Comparison of ENCODE assay signal across 25 cellular contexts in genomic region chr9:123164285-123164684, GRCh38.
DNase-seq lines count a peak whose midpoint lies in the region; ATAC-seq, FAIRE-seq and TF ChIP-seq lines count a peak whose summit lies in the region.
"Had no signal": no experiment of that assay in that cellular context is flagged by ENCODE, and none has a peak within 500 bp of the region (broad histone marks: within the 10 kb centered on the region; RNA-seq: fewer than 3 reads in every experiment).

No MANE protein-coding gene starts in this region.

- peaks cover 8% of the 10 kb centered on the region; the same call in 1 of the 2 replicates for H3K36me3 ChIP-seq in Karpas-422 (ENCODE audit: insufficient read depth, low read length)
- no peaks in the 10 kb centered on the region for H3K36me3 ChIP-seq in colonic mucosa
- no peaks in the 10 kb centered on the region for H3K36me3 ChIP-seq in pancreas
- H3K36me3 ChIP-seq: gastrocnemius medialis, left lung, right atrium auricular region had no signal

- no peak overlapping the region for H3K4me2 ChIP-seq in Karpas-422 (ENCODE audit: low read depth, low read length, poor library complexity, severe bottlenecking)
- H3K4me2 ChIP-seq: hepatocyte had no signal

- WGBS in pancreas, 2 donors, result 97 to 99% methylated on average over 2 of the region's 2 CpGs

- TF ChIP-seq CTCF in GM10248 (IDR thresholded peaks at IDR 0.05; ENCODE audit: control extremely low read depth, extremely low read depth, low read depth, missing control alignments) (no peak), colonic mucosa (IDR thresholded peaks at IDR 0.05) (no peak), pancreas (IDR thresholded peaks at IDR 0.05) (no peak)

- CTCF ChIA-PET in GM10248 (lab: Yijun Ruan, JAX), result interaction anchor here (0.7 to 1.0 kb wide), 4 partner anchors 14 to 63 kb away, joined by 3 to 4 read pairs (median 4); no protein-coding TSS in a partner anchor

- FAIRE-seq in GM19239 (lab: Jason Lieb, UNC), result peak; percentile 86
- FAIRE-seq in pancreas (lab: Jason Lieb, UNC), result no peak
- FAIRE-seq: A204.1, endometrium had no signal

- no peaks in the 10 kb centered on the region for H4K20me1 ChIP-seq in Karpas-422 (ENCODE audit: insufficient read depth, low read depth, low read length)

- no peak overlapping the region for H3K4me3 ChIP-seq in Karpas-422 (ENCODE audit: low read length)
- no peak overlapping the region for H3K4me3 ChIP-seq in colonic mucosa
- H3K4me3 ChIP-seq in pancreas, result no peak overlapping the region
- H3K4me3 ChIP-seq: gastrocnemius medialis, hepatocyte, left lung, right atrium auricular region had no signal

- peak; percentile 87 for ATAC-seq in HG02938 (IDR thresholded peaks at IDR 0.05; ENCODE audit: unreplicated experiment)
- no peak for ATAC-seq in HG03442 (IDR thresholded peaks at IDR 0.05; ENCODE audit: unreplicated experiment)
- ATAC-seq in pancreas, result no peak
- ATAC-seq: activated naive CD4-positive, alpha-beta T cell treated with anti-CD3 and anti-CD28 coated beads, Interleukin-2, amount 50 U/mL, for 72 hours; gastrocnemius medialis; left lung; naive thymus-derived CD8-positive, alpha-beta T cell had no signal

- no peak overlapping the region for H2AFZ ChIP-seq in Karpas-422 (ENCODE audit: low read length)
- H2AFZ ChIP-seq: hepatocyte had no signal

- POLR2A ChIA-PET in GM10248 (lab: Yijun Ruan, JAX), result no interaction called here

- peaks cover 86% of the 10 kb centered on the region for H3K79me2 ChIP-seq in Karpas-422 (ENCODE audit: low read length)
- H3K79me2 ChIP-seq: hepatocyte had no signal

- H3K27me3 ChIP-seq in Karpas-422 (ENCODE audit: low read length) (no peaks in the 10 kb centered on the region), colonic mucosa (no peaks in the 10 kb centered on the region), pancreas (no peaks in the 10 kb centered on the region)
- H3K27me3 ChIP-seq: gastrocnemius medialis, hepatocyte, left lung, right atrium auricular region had no signal

- H3K9ac ChIP-seq in Karpas-422 (ENCODE audit: low read length) (no peak overlapping the region), colonic mucosa (ENCODE audit: low read depth in 2 of 2, low read length in 2 of 2) (no peak overlapping the region)

- H3K4me1 ChIP-seq in Karpas-422 (ENCODE audit: low read length) (peaks cover 71% of the 10 kb centered on the region), colonic mucosa (peaks cover 4% of the 10 kb centered on the region), pancreas (no peaks in the 10 kb centered on the region)
- H3K4me1 ChIP-seq: gastrocnemius medialis, left lung, right atrium auricular region had no signal

- H3K9me3 ChIP-seq in Karpas-422 (ENCODE audit: low read length) (no peaks in the 10 kb centered on the region), colonic mucosa (no peaks in the 10 kb centered on the region), pancreas (no peaks in the 10 kb centered on the region)
- H3K9me3 ChIP-seq: gastrocnemius medialis, left lung, right atrium auricular region had no signal

- H3K27ac ChIP-seq in Karpas-422 (ENCODE audit: low read length), result peak overlapping the region; percentile 61
- H3K27ac ChIP-seq in colonic mucosa, result no peak overlapping the region
- no peak overlapping the region for H3K27ac ChIP-seq in pancreas
- H3K27ac ChIP-seq: gastrocnemius medialis, hepatocyte, left lung, right atrium auricular region, WERI-Rb-1 had no signal

- no peaks in the 10 kb centered on the region for H3K9me2 ChIP-seq in Karpas-422 (replicated peaks; ENCODE audit: insufficient read depth, low read length)

- intact Hi-C loops in colonic mucosa (cut with DNase I), result no loop called here
- intact Hi-C loops in pancreas (cut with DNase I), result no loop called here

- DNase-seq in GM10248 (ENCODE audit: extremely low spot score) (peak; percentile 13), GM19239 (ENCODE audit: insufficient read length, low spot score) (no peak), Karpas-422 (no peak), kidney tubule cell (ENCODE audit: low spot score) (no peak), colonic mucosa (no peak), pancreas (no peak)
- DNase-seq: activated CD4-positive, alpha-beta T cell treated with anti-CD3 and anti-CD28 coated beads, Interleukin-2, amount 50 U/mL, for 1 hour; anterior cingulate cortex; caudate nucleus; CD8-positive, alpha-beta memory T cell; DMS153; gastrocnemius medialis; HCEC 1CT; immature natural killer cell; left lung; naive thymus-derived CD8-positive, alpha-beta T cell; NCI-H2029 treated with DMSO at 0.1 percent for 48 hours; WERI-Rb-1 had no signal
